19 cellular contexts compared by ENCODE assay signal in genomic region chr19:40588926-40589569, GRCh38.
"Had no signal": no experiment of that assay in that cellular context is flagged by ENCODE, and none has a peak within 500 bp of the region (broad histone marks: within the 10 kb centered on the region; RNA-seq: fewer than 3 reads in every experiment).

No MANE protein-coding gene starts in this region.

- H3K27me3 Mint-ChIP-seq: activated B cell treated with CpG ODN at 0.5 μM for 24 hours; activated CD4-positive, alpha-beta T cell treated with anti-CD3 and anti-CD28 coated beads, Interleukin-2, amount 10 ng/mL, durations not matched to agents 24 days and 14 days; activated naive CD4-positive, alpha-beta T cell treated with anti-CD3 and anti-CD28 coated beads, Interleukin-2, amount 50 U/mL, for 24 hours; effector memory CD8-positive, alpha-beta T cell; stimulated activated naive CD8-positive, alpha-beta T cell treated with anti-CD3 and anti-CD28 coated beads, Interleukin-15, Interleukin-2, amounts not matched to agents 100 ng/mL and 50 ng/mL, for 24 hours had no signal

- ATAC-seq: body of pancreas; effector memory CD8-positive, alpha-beta T cell had no signal

- H3K4me3 Mint-ChIP-seq: activated B cell treated with CpG ODN at 0.5 μM for 24 hours; activated CD4-positive, alpha-beta T cell treated with anti-CD3 and anti-CD28 coated beads, Interleukin-2, amount 10 ng/mL, durations not matched to agents 24 days and 14 days; activated naive CD4-positive, alpha-beta T cell treated with anti-CD3 and anti-CD28 coated beads, Interleukin-2, amount 50 U/mL, for 24 hours; effector memory CD8-positive, alpha-beta T cell; nephron; stimulated activated naive CD8-positive, alpha-beta T cell treated with anti-CD3 and anti-CD28 coated beads, Interleukin-15, Interleukin-2, amounts not matched to agents 100 ng/mL and 50 ng/mL, for 24 hours had no signal

- H3K4me1 ChIP-seq: body of pancreas, left ventricle myocardium inferior, upper lobe of left lung had no signal

- H3K4me2 ChIP-seq: hepatocyte had no signal

- H3K27ac ChIP-seq: body of pancreas, hepatocyte, left ventricle myocardium inferior, ovary, upper lobe of left lung had no signal

- H3K9me3 ChIP-seq: body of pancreas, left ventricle myocardium inferior, ovary, upper lobe of left lung had no signal

- H3K4me1 Mint-ChIP-seq: nephron had no signal

- H3K79me2 ChIP-seq: hepatocyte had no signal

- H3K4me3 ChIP-seq: body of pancreas, hepatocyte, left ventricle myocardium inferior, ovary, upper lobe of left lung had no signal

- DNase-seq: activated B cell treated with CpG ODN at 0.5 μM for 24 hours; activated CD4-positive, alpha-beta T cell treated with anti-CD3 and anti-CD28 coated beads, Interleukin-2, amount 10 ng/mL, durations not matched to agents 24 days and 14 days; activated effector memory CD4-positive, alpha-beta T cell treated with Interleukin-2 at 50 U/mL for 16 hours; activated T-cell treated with anti-CD3 and anti-CD28 coated beads, Interleukin-2, amount 50 U/mL, for 1 hour; central memory CD4-positive, alpha-beta T cell; cortex of kidney; effector memory CD8-positive, alpha-beta T cell; erythroblast; kidney; left ventricle myocardium inferior; mesendoderm; ovary; stimulated activated CD4-positive, alpha-beta T cell treated with anti-CD3 and anti-CD28 coated beads, Interleukin-12 subunit alpha, Interleukin-12 subunit beta, amount 100 ng/mL, for 4 hours had no signal

- H3K36me3 ChIP-seq: ovary had no signal

- H2AFZ ChIP-seq: hepatocyte had no signal

- H3K27ac Mint-ChIP-seq: activated B cell treated with CpG ODN at 0.5 μM for 24 hours; activated CD4-positive, alpha-beta T cell treated with anti-CD3 and anti-CD28 coated beads, Interleukin-2, amount 10 ng/mL, durations not matched to agents 24 days and 14 days; nephron; stimulated activated naive CD8-positive, alpha-beta T cell treated with anti-CD3 and anti-CD28 coated beads, Interleukin-15, Interleukin-2, amounts not matched to agents 100 ng/mL and 50 ng/mL, for 24 hours had no signal

- H3K9me3 Mint-ChIP-seq: activated B cell treated with CpG ODN at 0.5 μM for 24 hours; activated CD4-positive, alpha-beta T cell treated with anti-CD3 and anti-CD28 coated beads, Interleukin-2, amount 10 ng/mL, durations not matched to agents 24 days and 14 days; activated naive CD4-positive, alpha-beta T cell treated with anti-CD3 and anti-CD28 coated beads, Interleukin-2, amount 50 U/mL, for 24 hours; effector memory CD8-positive, alpha-beta T cell; nephron; stimulated activated naive CD8-positive, alpha-beta T cell treated with anti-CD3 and anti-CD28 coated beads, Interleukin-15, Interleukin-2, amounts not matched to agents 100 ng/mL and 50 ng/mL, for 24 hours had no signal

- H3K27me3 ChIP-seq: body of pancreas, hepatocyte, ovary, upper lobe of left lung had no signal
